ENCODE assay signal across 12 cellular contexts in genomic region chr20:36248836-36249235, GRCh38.
"Had no signal": no experiment of that assay in that cellular context is flagged by ENCODE, and none has a peak within 500 bp of the region (broad histone marks: within the 10 kb centered on the region; RNA-seq: fewer than 3 reads in every experiment).

No MANE protein-coding gene starts in this region.

- H3K27ac Mint-ChIP-seq: activated CD4-positive, alpha-beta memory T cell treated with anti-CD3 and anti-CD28 coated beads, Interleukin-2, amount 10 ng/mL, durations not matched to agents 7 days and 5 days had no signal

- H3K27me3 ChIP-seq: pancreas had no signal

- H3K4me3 ChIP-seq: lung, pancreas, skin epidermis had no signal

- H3K9me3 ChIP-seq: pancreas had no signal

- H3K9me3 Mint-ChIP-seq: activated CD4-positive, alpha-beta memory T cell treated with anti-CD3 and anti-CD28 coated beads, Interleukin-2, amount 10 ng/mL, durations not matched to agents 7 days and 5 days; activated T-cell treated with anti-CD3 and anti-CD28 coated beads, Interleukin-2, amount 50 U/mL, for 4 hours had no signal

- H3K4me3 Mint-ChIP-seq: activated CD4-positive, alpha-beta memory T cell treated with anti-CD3 and anti-CD28 coated beads, Interleukin-2, amount 10 ng/mL, durations not matched to agents 7 days and 5 days; activated T-cell treated with anti-CD3 and anti-CD28 coated beads, Interleukin-2, amount 50 U/mL, for 4 hours had no signal

- DNase-seq: activated CD4-positive, alpha-beta memory T cell treated with anti-CD3 and anti-CD28 coated beads, Interleukin-2, amount 10 ng/mL, durations not matched to agents 7 days and 5 days; activated effector memory CD4-positive, alpha-beta T cell treated with Interleukin-2 at 50 U/mL for 16 hours; activated naive CD4-positive, alpha-beta T cell treated with anti-CD3 and anti-CD28 coated beads, Interleukin-2, amount 50 U/mL, for 16 hours; activated T-cell treated with anti-CD3 and anti-CD28 coated beads, Interleukin-2, amount 50 U/mL, for 4 hours; left colon; pancreas; stimulated activated CD4-positive, alpha-beta T cell treated with anti-CD3 and anti-CD28 coated beads, Interleukin-4, amount 100 ng/mL, for 24 hours; stimulated activated naive CD4-positive, alpha-beta T cell; trophoblast cell; WERI-Rb-1 had no signal

- H3K27ac ChIP-seq: pancreas, skin epidermis, WERI-Rb-1 had no signal

- H3K27me3 Mint-ChIP-seq: activated CD4-positive, alpha-beta memory T cell treated with anti-CD3 and anti-CD28 coated beads, Interleukin-2, amount 10 ng/mL, durations not matched to agents 7 days and 5 days had no signal
